ENCODE assay signal across 9 cellular contexts in genomic region chr2:232365621-232366321, GRCh38. TPM values are rescaled to one million over a fixed set of nuclear protein-coding genes. Genes with fewer than 3 reads are reported as not detected.
DNase-seq lines count a peak whose midpoint lies in the region; ATAC-seq and TF ChIP-seq lines count a peak whose summit lies in the region.
"Had no signal": no experiment of that assay in that cellular context is flagged by ENCODE, and none has a peak within 500 bp of the region (broad histone marks: within the 10 kb centered on the region; RNA-seq: fewer than 3 reads in every experiment).

No MANE protein-coding gene starts in this region.

- H3K4me1 ChIP-seq in adipocyte (ENCODE audit: control insufficient read depth, insufficient read depth, low read length) (peaks cover 4% of the 10 kb centered on the region), uterus (no peaks in the 10 kb centered on the region)

- no peak overlapping the region for H3K4me3 ChIP-seq in adipocyte (ENCODE audit: low read length)
- H3K4me3 ChIP-seq in uterus, result no peak overlapping the region

- no peak for TF ChIP-seq POLR2A in uterus (IDR thresholded peaks at IDR 0.05)

- H3K27ac ChIP-seq in uterus, result no peak overlapping the region

- H3K36me3 ChIP-seq in adipocyte (ENCODE audit: control insufficient read depth, insufficient read depth, low read length, severe bottlenecking) (no peaks in the 10 kb centered on the region), uterus (no peaks in the 10 kb centered on the region)

- intact Hi-C loops in uterus (cut with DNase I; ENCODE audit: low total_unique reads), result no loop called here

- no peak overlapping the region for H3K9ac ChIP-seq in adipocyte (ENCODE audit: low read length)

- TF ChIP-seq CTCF in uterus (IDR thresholded peaks at IDR 0.05), result peak in 1 of 4 experiments; percentile 28

- H3K27me3 ChIP-seq in adipocyte (replicated peaks; ENCODE audit: control insufficient read depth, insufficient read depth, low read length) (peaks cover 13% of the 10 kb centered on the region), uterus (no peaks in the 10 kb centered on the region)

- peak; percentile 78 for DNase-seq in EL
- DNase-seq in HuH-7.5 (ENCODE audit: low spot score), result peak; percentile 87
- peak; percentile 25 for DNase-seq in adipocyte (ENCODE audit: low read depth)
- peak; percentile 35 for DNase-seq in left lobe of liver (ENCODE audit: low spot score)
- no peak for DNase-seq in NCI-H1417 treated with DMSO at 0.1 percent for 48 hours (lab: John Stamatoyannopoulos, UW)
- DNase-seq in uterus, result no peak

- ATAC-seq in left lobe of liver, result peak; percentile 66
- no peak for ATAC-seq in GM18873 (IDR thresholded peaks at IDR 0.05; ENCODE audit: low FRiP score, unreplicated experiment)
- ATAC-seq in GM18861 (IDR thresholded peaks at IDR 0.05; ENCODE audit: unreplicated experiment), result no peak

- H3K9me3 ChIP-seq in adipocyte (ENCODE audit: control insufficient read depth, low read length), result no peaks in the 10 kb centered on the region
- H3K9me3 ChIP-seq in uterus, result no peaks in the 10 kb centered on the region

RNA-seq across cellular contexts. Expression of gene ALPP, which starts 12.8 kb away (rescaled TPM):
- total RNA-seq in left lobe of liver (0.20 TPM), uterus (under 1 TPM in 1 of 4 donors, not detected in 3; 0.62 TPM)
- total RNA-seq: T-helper 2 cell treated with Interferon-gamma antibody and Interleukin-4, amounts not matched to agents 100 ng/mL and 5 ng/mL, for 36 hours had no signal

RNA-seq across cellular contexts. Expression of gene ALPG, which starts 40.9 kb away (rescaled TPM):
- not detected for total RNA-seq in left lobe of liver
- total RNA-seq in uterus, result not detected
- total RNA-seq: T-helper 2 cell treated with Interferon-gamma antibody and Interleukin-4, amounts not matched to agents 100 ng/mL and 5 ng/mL, for 36 hours had no signal

Comparison
In these comparisons a context has a peak if more than half of its experiments do, and no peak if none do; other contexts are left out.
1. DNase-seq: peak in EL (single experiment), HuH-7.5 (single experiment), adipocyte (single experiment) and left lobe of liver (single experiment); none in NCI-H1417 treated with DMSO at 0.1 percent for 48 hours (single experiment) and uterus (0 of 2).